Comparison of ENCODE assay signal across 24 cellular contexts in the genomic region with DNA sequence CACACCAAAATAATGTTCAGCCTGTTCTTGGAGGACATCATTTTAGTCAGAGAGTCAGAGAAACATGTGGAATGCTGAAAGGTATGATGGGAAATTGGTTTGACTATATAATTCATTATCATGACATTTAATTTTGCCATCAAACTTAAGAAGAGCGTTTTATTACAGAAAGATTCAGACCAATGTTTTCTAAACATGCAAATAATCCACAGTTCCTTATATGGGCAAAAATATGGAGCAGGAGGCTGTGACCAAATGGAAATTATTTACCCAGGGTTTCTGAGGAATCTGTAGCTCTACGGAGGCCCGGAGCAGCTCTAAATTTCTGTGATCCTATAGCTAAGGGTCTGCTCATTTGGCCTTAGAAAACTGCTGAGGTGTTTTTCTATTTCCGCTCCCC. TPM values are rescaled to one million over a fixed set of nuclear protein-coding genes. Genes with fewer than 3 reads are reported as not detected.
"Had no signal": no experiment of that assay in that cellular context is flagged by ENCODE, and none has a peak within 500 bp of the region (broad histone marks: within the 10 kb centered on the region; RNA-seq: fewer than 3 reads in every experiment).

No MANE protein-coding gene starts in this region.

- H3K4me3 ChIP-seq: adrenal gland, MG63 had no signal

- ATAC-seq: activated CD4-positive, alpha-beta T cell treated with anti-CD3 and anti-CD28 coated beads for 36 hours; activated T-cell treated with anti-CD3 and anti-CD28 coated beads, Interleukin-2, amount 50 U/mL, for 72 hours; Panc1; Right ventricle myocardium inferior had no signal

- H3K4me3 Mint-ChIP-seq: activated CD4-positive, alpha-beta memory T cell treated with anti-CD3 and anti-CD28 coated beads, Interleukin-2, amount 10 ng/mL, durations not matched to agents 7 days and 5 days; activated CD4-positive, alpha-beta T cell treated with anti-CD3 and anti-CD28 coated beads for 36 hours; activated naive CD8-positive, alpha-beta T cell treated with anti-CD3 and anti-CD28 coated beads, Interleukin-2, amount 10 ng/mL, durations not matched to agents 7 days and 5 days; activated T-cell treated with anti-CD3 and anti-CD28 coated beads, Interleukin-2, amount 50 U/mL, for 72 hours had no signal

- H3K27me3 ChIP-seq: adrenal gland, MG63 had no signal

- H3K36me3 Mint-ChIP-seq: activated naive CD8-positive, alpha-beta T cell treated with anti-CD3 and anti-CD28 coated beads, Interleukin-2, amount 10 ng/mL, durations not matched to agents 7 days and 5 days had no signal

- H3K36me3 ChIP-seq: adrenal gland, MG63, WERI-Rb-1 had no signal

- H3K27ac Mint-ChIP-seq: activated CD4-positive, alpha-beta memory T cell treated with anti-CD3 and anti-CD28 coated beads, Interleukin-2, amount 10 ng/mL, durations not matched to agents 7 days and 5 days; activated CD4-positive, alpha-beta T cell treated with anti-CD3 and anti-CD28 coated beads for 36 hours; activated naive CD8-positive, alpha-beta T cell treated with anti-CD3 and anti-CD28 coated beads, Interleukin-2, amount 10 ng/mL, durations not matched to agents 7 days and 5 days; activated T-cell treated with anti-CD3 and anti-CD28 coated beads, Interleukin-2, amount 50 U/mL, for 72 hours; activated T-helper 2 cell treated with anti-CD3 and anti-CD28 coated beads, Interferon-gamma antibody, Interleukin-2, Interleukin-4, amounts not matched to agents 10 μg/mL and 5 μg/mL and 100 μg/mL, durations not matched to agents 14 hours and 24 hours and 36 hours had no signal

- H3K27ac ChIP-seq: adrenal gland, WERI-Rb-1 had no signal

- H3K9me3 Mint-ChIP-seq: activated CD4-positive, alpha-beta memory T cell treated with anti-CD3 and anti-CD28 coated beads, Interleukin-2, amount 10 ng/mL, durations not matched to agents 7 days and 5 days; activated naive CD8-positive, alpha-beta T cell treated with anti-CD3 and anti-CD28 coated beads, Interleukin-2, amount 10 ng/mL, durations not matched to agents 7 days and 5 days; activated T-cell treated with anti-CD3 and anti-CD28 coated beads, Interleukin-2, amount 50 U/mL, for 72 hours; activated T-helper 2 cell treated with anti-CD3 and anti-CD28 coated beads, Interferon-gamma antibody, Interleukin-2, Interleukin-4, amounts not matched to agents 10 μg/mL and 5 μg/mL and 100 μg/mL, durations not matched to agents 14 hours and 24 hours and 36 hours had no signal

- H3K4me2 ChIP-seq: SK-N-SH had no signal

- H3K4me1 Mint-ChIP-seq: activated CD4-positive, alpha-beta memory T cell treated with anti-CD3 and anti-CD28 coated beads, Interleukin-2, amount 10 ng/mL, durations not matched to agents 7 days and 5 days; activated CD4-positive, alpha-beta T cell treated with anti-CD3 and anti-CD28 coated beads for 36 hours; activated naive CD8-positive, alpha-beta T cell treated with anti-CD3 and anti-CD28 coated beads, Interleukin-2, amount 10 ng/mL, durations not matched to agents 7 days and 5 days had no signal

- H3K9me3 ChIP-seq: adrenal gland, MG63, SK-N-SH had no signal

- H3K9ac ChIP-seq: SK-N-SH had no signal

- DNase-seq: activated CD4-positive, alpha-beta memory T cell treated with anti-CD3 and anti-CD28 coated beads, Interleukin-2, amount 10 ng/mL, durations not matched to agents 7 days and 5 days; activated CD4-positive, alpha-beta T cell treated with anti-CD3 and anti-CD28 coated beads for 36 hours; activated CD4-positive, alpha-beta T cell treated with anti-CD3 and anti-CD28 coated beads, Interleukin-2, amount 50 U/mL, for 1 hour; activated naive CD4-positive, alpha-beta T cell treated with anti-CD3 and anti-CD28 coated beads, Interleukin-2, amount 50 U/mL, for 16 hours; activated naive CD8-positive, alpha-beta T cell treated with anti-CD3 and anti-CD28 coated beads, Interleukin-2, amount 10 ng/mL, durations not matched to agents 7 days and 5 days; activated T-cell treated with anti-CD3 and anti-CD28 coated beads, Interleukin-2, amount 50 U/mL, for 72 hours; anterior cingulate cortex; cerebellar nuclear complex; MG63; MV-4-11; NCI-H1417 treated with DMSO at 0.1 percent for 48 hours; NCI-H2029; NCI-H345; NCI-H510A treated with DMSO at 0.1 percent for 48 hours; NK-92 treated with Interleukin-12 subunit alpha and Interleukin-12 subunit beta, amount 100 ng/mL, for 24 hours; T-helper 1 cell had no signal

RNA-seq across cellular contexts. Expression of a gene that starts 33.2 kb away (rescaled TPM):
- total RNA-seq: activated CD4-positive, alpha-beta memory T cell treated with anti-CD3 and anti-CD28 coated beads, Interleukin-2, amount 10 ng/mL, durations not matched to agents 7 days and 5 days; activated CD4-positive, alpha-beta T cell treated with anti-CD3 and anti-CD28 coated beads for 36 hours; activated CD8-positive, alpha-beta memory T cell treated with anti-CD3 and anti-CD28 coated beads for 36 hours; activated naive CD8-positive, alpha-beta T cell treated with anti-CD3 and anti-CD28 coated beads, Interleukin-2, amount 10 ng/mL, durations not matched to agents 7 days and 5 days; activated T-cell treated with anti-CD3 and anti-CD28 coated beads, Interleukin-2, amount 50 U/mL, for 72 hours; activated T-helper 2 cell treated with anti-CD3 and anti-CD28 coated beads, Interferon-gamma antibody, Interleukin-2, Interleukin-4, amounts not matched to agents 10 μg/mL and 5 μg/mL and 100 μg/mL, durations not matched to agents 14 hours and 24 hours and 36 hours; T-helper 2 cell treated with Interferon-gamma antibody and Interleukin-4, amounts not matched to agents 100 ng/mL and 5 ng/mL, for 36 hours had no signal
